Comparison of ENCODE assay signal across 1 cellular context in the genomic region with DNA sequence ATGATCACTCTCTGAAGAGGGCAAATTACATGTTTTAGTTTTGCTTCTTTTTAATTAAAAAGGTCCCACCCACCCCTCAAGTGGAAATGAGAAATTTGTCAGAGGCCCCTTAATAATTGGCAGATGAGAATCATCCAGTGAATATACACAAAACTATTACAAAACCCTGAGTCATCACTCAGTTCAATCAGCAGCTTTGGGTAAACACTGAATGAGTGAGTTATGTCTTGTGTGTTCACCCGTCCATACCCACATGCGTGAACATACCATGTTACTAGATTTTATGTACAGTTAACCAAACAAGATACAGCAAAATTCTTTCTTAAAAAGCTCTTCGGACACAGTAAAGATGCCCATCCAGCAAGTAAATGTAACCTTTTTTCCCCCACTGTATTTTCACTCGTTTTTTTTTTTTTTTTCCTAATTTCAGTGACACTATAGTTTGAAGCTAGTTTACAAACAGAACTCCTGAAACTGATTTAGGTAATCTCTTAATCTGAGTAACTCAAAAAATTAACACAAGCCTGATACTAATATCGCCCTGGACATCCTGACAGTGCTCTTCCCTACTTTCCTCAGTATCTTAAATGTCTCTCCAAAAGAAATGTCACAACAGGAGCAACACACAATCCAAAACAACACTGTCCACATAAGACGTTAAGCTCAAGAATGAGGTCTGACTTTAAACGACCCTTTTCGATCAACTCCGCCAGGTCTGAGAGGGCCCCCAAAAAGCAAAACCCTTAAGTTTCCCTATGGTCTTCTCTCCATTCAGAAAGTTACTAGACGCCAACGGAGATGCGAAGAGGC.
TF ChIP-seq lines count a peak whose summit lies in the region.

No MANE protein-coding gene starts in this region.

TF ChIP-seq in K562, 482 proteins besides CTCF, POLR2A, EP300 and RAD21 (continued from another document and continues in another):
- TF ChIP-seq, protein P1, sequence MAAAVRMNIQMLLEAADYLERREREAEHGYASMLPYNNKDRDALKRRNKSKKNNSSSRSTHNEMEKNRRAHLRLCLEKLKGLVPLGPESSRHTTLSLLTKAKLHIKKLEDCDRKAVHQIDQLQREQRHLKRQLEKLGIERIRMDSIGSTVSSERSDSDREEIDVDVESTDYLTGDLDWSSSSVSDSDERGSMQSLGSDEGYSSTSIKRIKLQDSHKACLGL (CRISPR knock-in tag; IDR thresholded peaks at IDR 0.05; ENCODE audit: borderline replicate concordance, poor library complexity, severe bottlenecking) = no peak
- TF ChIP-seq SP2 (IDR thresholded peaks at IDR 0.05; ENCODE audit: extremely low read depth, low read depth, low read length, poor library complexity, severe bottlenecking) (no peak), LARP7 (IDR thresholded peaks at IDR 0.05) (no peak), CBX3 (IDR thresholded peaks at IDR 0.05; ENCODE audit: borderline replicate concordance in 1 of 2, low read length in 2 of 2) (no peak), MCM3 (IDR thresholded peaks at IDR 0.05) (no peak), ERF (CRISPR knock-in tag; IDR thresholded peaks at IDR 0.05) (no peak), JUN (IDR thresholded peaks at IDR 0.05; ENCODE audit: borderline replicate concordance, low read depth, low read length) (peak; percentile 79), JUN (CRISPR knock-in tag; IDR thresholded peaks at IDR 0.05; ENCODE audit: borderline replicate concordance) (no peak), FOXK2 (conservative IDR thresholded peaks at IDR 0.05 in 1 of 2, IDR thresholded peaks at IDR 0.05 in 1 of 2; ENCODE audit: low read depth in 2 of 2) (peak; percentile 77 to 83; a peak in 2 of 4 replicates), NFRKB (IDR thresholded peaks at IDR 0.05; ENCODE audit: low read depth) (no peak), RBM15 (IDR thresholded peaks at IDR 0.05; ENCODE audit: insufficient read depth, low read length) (no peak), TCF3 (CRISPR knock-in tag; IDR thresholded peaks at IDR 0.05) (no peak), NONO (IDR thresholded peaks at IDR 0.05; ENCODE audit: low read depth in 2 of 2, low read length in 1 of 2) (no peak), ZNF77 (CRISPR knock-in tag; IDR thresholded peaks at IDR 0.05) (no peak), ATF7 (IDR thresholded peaks at IDR 0.05) (peak; percentile 59; the same call in 1 of the 2 replicates), TCF7L2 (IDR thresholded peaks at IDR 0.05; ENCODE audit: low read depth, low read length) (no peak), CHD2 (IDR thresholded peaks at IDR 0.05; ENCODE audit: low read depth, low read length) (no peak), ZNF584 (CRISPR knock-in tag; IDR thresholded peaks at IDR 0.05; ENCODE audit: low read depth) (no peak), HSF4 (CRISPR knock-in tag; IDR thresholded peaks at IDR 0.05; ENCODE audit: borderline replicate concordance) (no peak), PYGO2 (tag; IDR thresholded peaks at IDR 0.05) (no peak), ETV1 (tag; conservative IDR thresholded peaks at IDR 0.05; ENCODE audit: low read depth) (no peak), CREM (IDR thresholded peaks at IDR 0.05; ENCODE audit: low read depth) (no peak), NELFE (IDR thresholded peaks at IDR 0.05; ENCODE audit: insufficient read depth, insufficient read length) (no peak), MYBL2 (IDR thresholded peaks at IDR 0.05; ENCODE audit: low read depth) (no peak), MYBL2 (CRISPR knock-in tag; IDR thresholded peaks at IDR 0.05; ENCODE audit: borderline replicate concordance) (no peak), CSDE1 (IDR thresholded peaks at IDR 0.05) (no peak; a peak in 1 of 4 replicates), RFX1 (IDR thresholded peaks at IDR 0.05) (no peak), SAP30 (IDR thresholded peaks at IDR 0.05; ENCODE audit: borderline replicate concordance, insufficient read depth, low read depth, low read length, poor library complexity, severe bottlenecking) (no peak), HIVEP1 (CRISPR knock-in tag; IDR thresholded peaks at IDR 0.05) (no peak), TSC22D4 (tag; IDR thresholded peaks at IDR 0.05) (no peak), ESRRA (IDR thresholded peaks at IDR 0.05; ENCODE audit: borderline replicate concordance, low read depth) (no peak), ZKSCAN8 (CRISPR knock-in tag; IDR thresholded peaks at IDR 0.05) (no peak), SMARCC2 (IDR thresholded peaks at IDR 0.05; ENCODE audit: low read depth) (peak; percentile 59; the same call in 1 of the 2 replicates), MAFG (tag; conservative IDR thresholded peaks at IDR 0.05) (peak; percentile 96), CTBP1 (IDR thresholded peaks at IDR 0.05; ENCODE audit: borderline replicate concordance) (no peak)
- TF ChIP-seq, protein P2, sequence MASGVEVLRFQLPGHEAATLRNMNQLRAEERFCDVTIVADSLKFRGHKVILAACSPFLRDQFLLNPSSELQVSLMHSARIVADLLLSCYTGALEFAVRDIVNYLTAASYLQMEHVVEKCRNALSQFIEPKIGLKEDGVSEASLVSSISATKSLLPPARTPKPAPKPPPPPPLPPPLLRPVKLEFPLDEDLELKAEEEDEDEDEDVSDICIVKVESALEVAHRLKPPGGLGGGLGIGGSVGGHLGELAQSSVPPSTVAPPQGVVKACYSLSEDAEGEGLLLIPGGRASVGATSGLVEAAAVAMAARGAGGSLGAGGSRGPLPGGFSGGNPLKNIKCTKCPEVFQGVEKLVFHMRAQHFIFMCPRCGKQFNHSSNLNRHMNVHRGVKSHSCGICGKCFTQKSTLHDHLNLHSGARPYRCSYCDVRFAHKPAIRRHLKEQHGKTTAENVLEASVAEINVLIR (CRISPR knock-in tag; IDR thresholded peaks at IDR 0.05) = no peak
- TF ChIP-seq, protein P3, sequence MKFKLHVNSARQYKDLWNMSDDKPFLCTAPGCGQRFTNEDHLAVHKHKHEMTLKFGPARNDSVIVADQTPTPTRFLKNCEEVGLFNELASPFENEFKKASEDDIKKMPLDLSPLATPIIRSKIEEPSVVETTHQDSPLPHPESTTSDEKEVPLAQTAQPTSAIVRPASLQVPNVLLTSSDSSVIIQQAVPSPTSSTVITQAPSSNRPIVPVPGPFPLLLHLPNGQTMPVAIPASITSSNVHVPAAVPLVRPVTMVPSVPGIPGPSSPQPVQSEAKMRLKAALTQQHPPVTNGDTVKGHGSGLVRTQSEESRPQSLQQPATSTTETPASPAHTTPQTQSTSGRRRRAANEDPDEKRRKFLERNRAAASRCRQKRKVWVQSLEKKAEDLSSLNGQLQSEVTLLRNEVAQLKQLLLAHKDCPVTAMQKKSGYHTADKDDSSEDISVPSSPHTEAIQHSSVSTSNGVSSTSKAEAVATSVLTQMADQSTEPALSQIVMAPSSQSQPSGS (CRISPR knock-in tag; IDR thresholded peaks at IDR 0.05) = no peak
- TF ChIP-seq, protein P4, sequence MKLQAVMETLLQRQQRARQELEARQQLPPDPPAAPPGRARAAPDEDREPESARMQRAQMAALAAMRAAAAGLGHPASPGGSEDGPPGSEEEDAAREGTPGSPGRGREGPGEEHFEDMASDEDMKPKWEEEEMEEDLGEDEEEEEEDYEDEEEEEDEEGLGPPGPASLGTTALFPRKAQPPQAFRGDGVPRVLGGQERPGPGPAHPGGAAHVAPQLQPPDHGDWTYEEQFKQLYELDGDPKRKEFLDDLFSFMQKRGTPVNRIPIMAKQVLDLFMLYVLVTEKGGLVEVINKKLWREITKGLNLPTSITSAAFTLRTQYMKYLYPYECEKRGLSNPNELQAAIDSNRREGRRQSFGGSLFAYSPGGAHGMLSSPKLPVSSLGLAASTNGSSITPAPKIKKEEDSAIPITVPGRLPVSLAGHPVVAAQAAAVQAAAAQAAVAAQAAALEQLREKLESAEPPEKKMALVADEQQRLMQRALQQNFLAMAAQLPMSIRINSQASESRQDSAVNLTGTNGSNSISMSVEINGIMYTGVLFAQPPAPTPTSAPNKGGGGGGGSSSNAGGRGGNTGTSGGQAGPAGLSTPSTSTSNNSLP (IDR thresholded peaks at IDR 0.05; ENCODE audit: borderline replicate concordance, low read depth, low read length) = peak; percentile 73; the same call in 1 of the 2 replicates
- TF ChIP-seq, protein P5, sequence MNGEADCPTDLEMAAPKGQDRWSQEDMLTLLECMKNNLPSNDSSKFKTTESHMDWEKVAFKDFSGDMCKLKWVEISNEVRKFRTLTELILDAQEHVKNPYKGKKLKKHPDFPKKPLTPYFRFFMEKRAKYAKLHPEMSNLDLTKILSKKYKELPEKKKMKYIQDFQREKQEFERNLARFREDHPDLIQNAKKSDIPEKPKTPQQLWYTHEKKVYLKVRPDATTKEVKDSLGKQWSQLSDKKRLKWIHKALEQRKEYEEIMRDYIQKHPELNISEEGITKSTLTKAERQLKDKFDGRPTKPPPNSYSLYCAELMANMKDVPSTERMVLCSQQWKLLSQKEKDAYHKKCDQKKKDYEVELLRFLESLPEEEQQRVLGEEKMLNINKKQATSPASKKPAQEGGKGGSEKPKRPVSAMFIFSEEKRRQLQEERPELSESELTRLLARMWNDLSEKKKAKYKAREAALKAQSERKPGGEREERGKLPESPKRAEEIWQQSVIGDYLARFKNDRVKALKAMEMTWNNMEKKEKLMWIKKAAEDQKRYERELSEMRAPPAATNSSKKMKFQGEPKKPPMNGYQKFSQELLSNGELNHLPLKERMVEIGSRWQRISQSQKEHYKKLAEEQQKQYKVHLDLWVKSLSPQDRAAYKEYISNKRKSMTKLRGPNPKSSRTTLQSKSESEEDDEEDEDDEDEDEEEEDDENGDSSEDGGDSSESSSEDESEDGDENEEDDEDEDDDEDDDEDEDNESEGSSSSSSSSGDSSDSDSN (IDR thresholded peaks at IDR 0.05; ENCODE audit: borderline replicate concordance in 1 of 2, low read depth in 2 of 2, low read length in 2 of 2) = peak; percentile 33 to 55; a peak in 1 of 4 replicates
- TF ChIP-seq, protein P6, sequence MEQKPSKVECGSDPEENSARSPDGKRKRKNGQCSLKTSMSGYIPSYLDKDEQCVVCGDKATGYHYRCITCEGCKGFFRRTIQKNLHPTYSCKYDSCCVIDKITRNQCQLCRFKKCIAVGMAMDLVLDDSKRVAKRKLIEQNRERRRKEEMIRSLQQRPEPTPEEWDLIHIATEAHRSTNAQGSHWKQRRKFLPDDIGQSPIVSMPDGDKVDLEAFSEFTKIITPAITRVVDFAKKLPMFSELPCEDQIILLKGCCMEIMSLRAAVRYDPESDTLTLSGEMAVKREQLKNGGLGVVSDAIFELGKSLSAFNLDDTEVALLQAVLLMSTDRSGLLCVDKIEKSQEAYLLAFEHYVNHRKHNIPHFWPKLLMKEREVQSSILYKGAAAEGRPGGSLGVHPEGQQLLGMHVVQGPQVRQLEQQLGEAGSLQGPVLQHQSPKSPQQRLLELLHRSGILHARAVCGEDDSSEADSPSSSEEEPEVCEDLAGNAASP (IDR thresholded peaks at IDR 0.05) = no peak
- TF ChIP-seq, protein P7, sequence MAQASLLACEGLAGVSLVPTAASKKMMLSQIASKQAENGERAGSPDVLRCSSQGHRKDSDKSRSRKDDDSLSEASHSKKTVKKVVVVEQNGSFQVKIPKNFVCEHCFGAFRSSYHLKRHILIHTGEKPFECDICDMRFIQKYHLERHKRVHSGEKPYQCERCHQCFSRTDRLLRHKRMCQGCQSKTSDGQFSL (CRISPR knock-in tag; IDR thresholded peaks at IDR 0.05) = no peak
- TF ChIP-seq, protein P7 (tag; IDR thresholded peaks at IDR 0.05) = no peak
- TF ChIP-seq, protein P8, sequence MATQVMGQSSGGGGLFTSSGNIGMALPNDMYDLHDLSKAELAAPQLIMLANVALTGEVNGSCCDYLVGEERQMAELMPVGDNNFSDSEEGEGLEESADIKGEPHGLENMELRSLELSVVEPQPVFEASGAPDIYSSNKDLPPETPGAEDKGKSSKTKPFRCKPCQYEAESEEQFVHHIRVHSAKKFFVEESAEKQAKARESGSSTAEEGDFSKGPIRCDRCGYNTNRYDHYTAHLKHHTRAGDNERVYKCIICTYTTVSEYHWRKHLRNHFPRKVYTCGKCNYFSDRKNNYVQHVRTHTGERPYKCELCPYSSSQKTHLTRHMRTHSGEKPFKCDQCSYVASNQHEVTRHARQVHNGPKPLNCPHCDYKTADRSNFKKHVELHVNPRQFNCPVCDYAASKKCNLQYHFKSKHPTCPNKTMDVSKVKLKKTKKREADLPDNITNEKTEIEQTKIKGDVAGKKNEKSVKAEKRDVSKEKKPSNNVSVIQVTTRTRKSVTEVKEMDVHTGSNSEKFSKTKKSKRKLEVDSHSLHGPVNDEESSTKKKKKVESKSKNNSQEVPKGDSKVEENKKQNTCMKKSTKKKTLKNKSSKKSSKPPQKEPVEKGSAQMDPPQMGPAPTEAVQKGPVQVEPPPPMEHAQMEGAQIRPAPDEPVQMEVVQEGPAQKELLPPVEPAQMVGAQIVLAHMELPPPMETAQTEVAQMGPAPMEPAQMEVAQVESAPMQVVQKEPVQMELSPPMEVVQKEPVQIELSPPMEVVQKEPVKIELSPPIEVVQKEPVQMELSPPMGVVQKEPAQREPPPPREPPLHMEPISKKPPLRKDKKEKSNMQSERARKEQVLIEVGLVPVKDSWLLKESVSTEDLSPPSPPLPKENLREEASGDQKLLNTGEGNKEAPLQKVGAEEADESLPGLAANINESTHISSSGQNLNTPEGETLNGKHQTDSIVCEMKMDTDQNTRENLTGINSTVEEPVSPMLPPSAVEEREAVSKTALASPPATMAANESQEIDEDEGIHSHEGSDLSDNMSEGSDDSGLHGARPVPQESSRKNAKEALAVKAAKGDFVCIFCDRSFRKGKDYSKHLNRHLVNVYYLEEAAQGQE (CRISPR knock-in tag; IDR thresholded peaks at IDR 0.05; ENCODE audit: low read depth) = no peak
- TF ChIP-seq, protein P9, sequence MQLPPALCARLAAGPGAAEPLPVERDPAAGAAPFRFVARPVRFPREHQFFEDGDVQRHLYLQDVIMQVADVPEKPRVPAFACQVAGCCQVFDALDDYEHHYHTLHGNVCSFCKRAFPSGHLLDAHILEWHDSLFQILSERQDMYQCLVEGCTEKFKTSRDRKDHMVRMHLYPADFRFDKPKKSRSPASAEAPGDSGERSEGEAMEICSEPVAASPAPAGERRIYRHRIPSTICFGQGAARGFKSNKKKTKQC (CRISPR knock-in tag; IDR thresholded peaks at IDR 0.05) = no peak
- TF ChIP-seq, protein P10, sequence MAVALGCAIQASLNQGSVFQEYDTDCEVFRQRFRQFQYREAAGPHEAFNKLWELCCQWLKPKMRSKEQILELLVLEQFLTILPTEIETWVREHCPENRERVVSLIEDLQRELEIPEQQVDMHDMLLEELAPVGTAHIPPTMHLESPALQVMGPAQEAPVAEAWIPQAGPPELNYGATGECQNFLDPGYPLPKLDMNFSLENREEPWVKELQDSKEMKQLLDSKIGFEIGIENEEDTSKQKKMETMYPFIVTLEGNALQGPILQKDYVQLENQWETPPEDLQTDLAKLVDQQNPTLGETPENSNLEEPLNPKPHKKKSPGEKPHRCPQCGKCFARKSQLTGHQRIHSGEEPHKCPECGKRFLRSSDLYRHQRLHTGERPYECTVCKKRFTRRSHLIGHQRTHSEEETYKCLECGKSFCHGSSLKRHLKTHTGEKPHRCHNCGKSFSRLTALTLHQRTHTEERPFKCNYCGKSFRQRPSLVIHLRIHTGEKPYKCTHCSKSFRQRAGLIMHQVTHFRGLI (CRISPR knock-in tag; IDR thresholded peaks at IDR 0.05) = no peak
- TF ChIP-seq, protein P11, sequence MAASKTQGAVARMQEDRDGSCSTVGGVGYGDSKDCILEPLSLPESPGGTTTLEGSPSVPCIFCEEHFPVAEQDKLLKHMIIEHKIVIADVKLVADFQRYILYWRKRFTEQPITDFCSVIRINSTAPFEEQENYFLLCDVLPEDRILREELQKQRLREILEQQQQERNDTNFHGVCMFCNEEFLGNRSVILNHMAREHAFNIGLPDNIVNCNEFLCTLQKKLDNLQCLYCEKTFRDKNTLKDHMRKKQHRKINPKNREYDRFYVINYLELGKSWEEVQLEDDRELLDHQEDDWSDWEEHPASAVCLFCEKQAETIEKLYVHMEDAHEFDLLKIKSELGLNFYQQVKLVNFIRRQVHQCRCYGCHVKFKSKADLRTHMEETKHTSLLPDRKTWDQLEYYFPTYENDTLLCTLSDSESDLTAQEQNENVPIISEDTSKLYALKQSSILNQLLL (CRISPR knock-in tag; IDR thresholded peaks at IDR 0.05; ENCODE audit: borderline replicate concordance) = no peak
